In the genomic region with DNA sequence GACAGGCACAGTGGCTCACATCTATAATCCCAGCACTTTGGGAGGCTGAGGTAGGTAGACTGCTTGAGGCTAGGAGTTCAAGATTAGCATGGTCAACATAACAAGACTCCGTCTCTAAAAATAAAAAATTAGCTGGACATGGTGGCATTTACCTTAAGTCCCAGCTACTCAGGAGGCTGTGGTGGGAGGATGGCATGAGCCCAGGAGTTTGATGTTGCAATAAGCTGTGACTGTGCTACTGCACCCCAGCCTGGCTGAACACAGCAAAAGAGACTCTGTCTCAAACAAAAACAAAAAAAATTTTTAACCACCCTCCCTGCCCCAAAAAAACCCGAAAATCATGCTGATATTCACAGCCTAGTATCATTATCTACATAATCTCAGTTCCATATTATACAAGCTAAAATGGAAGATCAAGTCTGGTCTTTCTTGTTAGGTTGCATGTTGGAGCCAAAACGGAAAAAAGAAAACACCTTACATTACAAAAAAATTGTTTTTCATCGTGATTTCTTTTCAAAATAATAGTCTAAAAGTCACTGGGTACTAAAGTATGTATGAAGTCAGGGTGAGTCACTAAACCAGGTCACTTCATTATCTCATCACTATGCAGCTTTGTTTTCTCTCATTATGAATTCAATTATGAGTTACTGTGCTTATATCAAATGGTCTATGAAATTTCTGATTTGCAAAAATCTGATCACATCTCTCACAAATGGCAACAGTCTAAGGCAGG, we compare ENCODE assay signal across 10 cellular contexts. TPM values are rescaled to one million over a fixed set of nuclear protein-coding genes. Genes with fewer than 3 reads are reported as not detected.
DNase-seq lines count a peak whose midpoint lies in the region; ATAC-seq, FAIRE-seq and TF ChIP-seq lines count a peak whose summit lies in the region.
"Had no signal": no experiment of that assay in that cellular context is flagged by ENCODE, and none has a peak within 500 bp of the region (broad histone marks: within the 10 kb centered on the region; RNA-seq: fewer than 3 reads in every experiment).

No MANE protein-coding gene starts in this region.

- peak; percentile 93 for FAIRE-seq in H54 (lab: Jason Lieb, UNC)
- FAIRE-seq: G401.6 had no signal

- peak overlapping the region; percentile 45 for H3K9ac ChIP-seq in SK-N-MC (ENCODE audit: insufficient read length)

- intact Hi-C loops in gastrocnemius medialis (cut with DNase I; ENCODE audit: low total_unique reads) = no loop called here

- no peak for DNase-seq in H54 (ENCODE audit: insufficient read length, low spot score)
- no peak for DNase-seq in SK-N-MC (ENCODE audit: low read depth, low spot score)
- peak; percentile 56 for DNase-seq in fibroblast of the aortic adventitia (ENCODE audit: low read depth)
- peak in 1 of 2 donors; percentile 50 for DNase-seq in gastrocnemius medialis
- DNase-seq in NCI-H82 treated with DMSO at 0.1 percent for 48 hours (lab: John Stamatoyannopoulos, UW; ENCODE audit: unreplicated experiment) = no peak
- DNase-seq in ureter (ENCODE audit: low spot score) = no peak
- DNase-seq in activated CD4-positive, alpha-beta T cell treated with anti-CD3 and anti-CD28 coated beads, Interleukin-2, amount 50 U/mL, for 4 hours = no peak
- DNase-seq: NCI-H1105 had no signal

- H3K36me3 ChIP-seq in SK-N-MC (ENCODE audit: insufficient read depth, low read length) (peaks cover 8% of the 10 kb centered on the region; the same call in 1 of the 2 replicates), gastrocnemius medialis (no peaks in the 10 kb centered on the region)

- H3K9me3 ChIP-seq in SK-N-MC (ENCODE audit: low read depth, low read length) (0 out of 2 replicates have a peak, but pooled peaks cover 2% of the 10 kb centered on the region), gastrocnemius medialis (no peaks in the 10 kb centered on the region)

- H3K27ac ChIP-seq in SK-N-MC = peak overlapping the region; percentile 64
- H3K27ac ChIP-seq in gastrocnemius medialis = peak overlapping the region in 1 of 4 donors; percentile 3

- peak; percentile 30 to 69 for ATAC-seq in gastrocnemius medialis
- no peak for ATAC-seq in GM18520 (IDR thresholded peaks at IDR 0.05; ENCODE audit: unreplicated experiment)

- in situ Hi-C loops in gastrocnemius medialis (cut with MboI; ENCODE audit: low sequenced_read_pairs in 4 of 4) = loop anchor here in 3 of 4 donors (5.0 to 10.0 kb wide), 4 partner anchors 101 to 201 kb away; a partner anchor contains a TSS

- H3K4me3 ChIP-seq in SK-N-MC (peak overlapping the region; percentile 38), fibroblast of the aortic adventitia (ENCODE audit: low read depth, low read length) (peak overlapping the region; percentile 32), gastrocnemius medialis (no peak overlapping the region)

- peaks cover 16 to 18% of the 10 kb centered on the region in 2 donors for H3K4me1 ChIP-seq in gastrocnemius medialis

- TF ChIP-seq POLR2A in H54 (IDR thresholded peaks at IDR 0.05; ENCODE audit: low read depth, low read length) (no peak), gastrocnemius medialis (IDR thresholded peaks at IDR 0.05) (no peak)

- no peaks in the 10 kb centered on the region for H3K27me3 ChIP-seq in gastrocnemius medialis

- TF ChIP-seq CTCF in fibroblast of the aortic adventitia (IDR thresholded peaks at IDR 0.05; ENCODE audit: insufficient read depth, low read length) (no peak), gastrocnemius medialis (IDR thresholded peaks at IDR 0.05 in 4 of 5, conservative IDR thresholded peaks at IDR 0.05 in 1 of 5) (no peak)

RNA-seq across cellular contexts. Expression of a gene that starts 13.8 kb away (rescaled TPM):
- total RNA-seq in fibroblast of the aortic adventitia (ENCODE audit: low replicate concordance) (6.1 and 9.8 TPM in 2 replicates), gastrocnemius medialis (1 to 10 TPM; 4.4 to 5.5 (median 5.0) TPM), ureter (10.0 TPM)

Comparison
In these comparisons a context has a peak if more than half of its experiments do, and no peak if none do; other contexts are left out.
1. H3K4me3 ChIP-seq: peak in SK-N-MC (single experiment) and fibroblast of the aortic adventitia (single experiment); none in gastrocnemius medialis (0 of 4).